In the genomic region with DNA sequence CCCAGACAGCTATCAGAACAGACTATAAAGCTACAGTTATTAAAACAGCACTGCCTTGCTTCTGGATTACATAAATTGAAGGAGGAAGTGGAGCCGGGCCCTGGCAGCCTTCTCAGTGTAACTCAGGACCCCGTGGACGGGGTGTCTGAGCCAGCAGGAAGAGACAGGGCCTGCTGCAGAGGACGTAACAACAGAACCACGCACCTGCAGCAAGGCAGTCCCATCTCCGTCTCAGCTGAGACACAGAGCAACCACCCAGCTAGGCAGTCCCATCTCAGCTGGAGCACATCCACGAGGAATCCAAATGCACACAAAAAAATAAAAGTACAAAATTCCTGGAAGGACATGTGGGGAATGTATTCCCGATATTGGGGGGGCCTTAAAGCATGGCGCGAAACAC, we compare ENCODE assay signal across 31 cellular contexts. TPM values are rescaled to one million over a fixed set of nuclear protein-coding genes. Genes with fewer than 3 reads are reported as not detected.
"Had no signal": no experiment of that assay in that cellular context is flagged by ENCODE, and none has a peak within 500 bp of the region (broad histone marks: within the 10 kb centered on the region; RNA-seq: fewer than 3 reads in every experiment).

No MANE protein-coding gene starts in this region.

- ATAC-seq: heart left ventricle; left ventricle myocardium superior; mucosa of descending colon; naive thymus-derived CD4-positive, alpha-beta T cell; natural killer cell treated with Interleukin-12 subunit alpha and Interleukin-12 subunit beta and Interleukin-15 and Interleukin-18, amount 100 ng/mL, for 72 hours; right cardiac atrium; stimulated activated effector memory CD8-positive, alpha-beta T cell treated with anti-CD3 and anti-CD28 coated beads, Interleukin-12 subunit alpha, Interleukin-12 subunit beta, amount 100 ng/mL, for 72 hours had no signal

- H3K36me3 ChIP-seq: heart left ventricle, prostate gland, sigmoid colon, spleen, tibial nerve, vagina had no signal

- H3K27me3 ChIP-seq: hepatocyte, vagina had no signal

- H3K4me2 ChIP-seq: hepatocyte had no signal

- H3K4me1 ChIP-seq: heart left ventricle, prostate gland, sigmoid colon, tibial nerve, vagina had no signal

- H3K9me3 ChIP-seq: heart left ventricle, mucosa of descending colon, prostate gland, sigmoid colon, spleen, vagina had no signal

- DNase-seq: glutamatergic neuron; heart left ventricle; islet precursor cell; left ventricle myocardium superior; mesendoderm; midbrain; mucosa of descending colon; naive thymus-derived CD4-positive, alpha-beta T cell; nucleus accumbens; retina; right cardiac atrium; sigmoid colon; small intestine; spleen; stimulated activated CD4-positive, alpha-beta T cell treated with anti-CD3 and anti-CD28 coated beads, Interleukin-4, amount 100 ng/mL, for 24 hours; stimulated activated naive CD4-positive, alpha-beta T cell had no signal

- H3K4me3 ChIP-seq: heart left ventricle, hepatocyte, lung, mucosa of descending colon, prostate gland, sigmoid colon, spleen, tibial nerve, vagina had no signal

- H2AFZ ChIP-seq: hepatocyte had no signal

- H3K27ac ChIP-seq: heart left ventricle, hepatocyte, prostate gland, sigmoid colon, spleen, tibial nerve, vagina had no signal

RNA-seq across cellular contexts. Expression of a gene that starts 17.1 kb away (rescaled TPM):
- total RNA-seq: heart left ventricle; hepatocyte; kidney epithelial cell; left ventricle myocardium superior; lung; mucosa of descending colon; myocyte; naive thymus-derived CD4-positive, alpha-beta T cell; natural killer cell treated with Interleukin-12 subunit alpha and Interleukin-12 subunit beta and Interleukin-15 and Interleukin-18, amount 100 ng/mL, for 72 hours; osteocyte; prostate gland; right cardiac atrium; sigmoid colon; spleen; subcutaneous adipose tissue; temporal lobe; tibial nerve; urinary bladder; vagina had no signal
- polyA plus RNA-seq: heart left ventricle; hepatocyte; lung; naive thymus-derived CD4-positive, alpha-beta T cell; neural cell; right cardiac atrium; sigmoid colon; small intestine; spleen; thymus; urinary bladder had no signal

RNA-seq across cellular contexts. Expression of a gene that starts 50.3 kb away (rescaled TPM):
- total RNA-seq: heart left ventricle; hepatocyte; kidney epithelial cell; left ventricle myocardium superior; lung; myocyte; naive thymus-derived CD4-positive, alpha-beta T cell; natural killer cell treated with Interleukin-12 subunit alpha and Interleukin-12 subunit beta and Interleukin-15 and Interleukin-18, amount 100 ng/mL, for 72 hours; osteocyte; prostate gland; right cardiac atrium; sigmoid colon; spleen; subcutaneous adipose tissue; temporal lobe; tibial nerve; urinary bladder; vagina had no signal
- polyA plus RNA-seq: heart left ventricle; lung; naive thymus-derived CD4-positive, alpha-beta T cell; neural cell; right cardiac atrium; small intestine; spleen; thymus; urinary bladder had no signal

RNA-seq across cellular contexts. Expression of a gene that starts 57.9 kb away (rescaled TPM):
- total RNA-seq: heart left ventricle; hepatocyte; kidney epithelial cell; left ventricle myocardium superior; lung; mucosa of descending colon; myocyte; naive thymus-derived CD4-positive, alpha-beta T cell; natural killer cell treated with Interleukin-12 subunit alpha and Interleukin-12 subunit beta and Interleukin-15 and Interleukin-18, amount 100 ng/mL, for 72 hours; osteocyte; prostate gland; right cardiac atrium; sigmoid colon; spleen; subcutaneous adipose tissue; tibial nerve; urinary bladder; vagina had no signal
- polyA plus RNA-seq: heart left ventricle; hepatocyte; lung; naive thymus-derived CD4-positive, alpha-beta T cell; neural cell; right cardiac atrium; sigmoid colon; small intestine; spleen; thymus; urinary bladder had no signal
